ENCODE assay signal across 19 cellular contexts in the genomic region with DNA sequence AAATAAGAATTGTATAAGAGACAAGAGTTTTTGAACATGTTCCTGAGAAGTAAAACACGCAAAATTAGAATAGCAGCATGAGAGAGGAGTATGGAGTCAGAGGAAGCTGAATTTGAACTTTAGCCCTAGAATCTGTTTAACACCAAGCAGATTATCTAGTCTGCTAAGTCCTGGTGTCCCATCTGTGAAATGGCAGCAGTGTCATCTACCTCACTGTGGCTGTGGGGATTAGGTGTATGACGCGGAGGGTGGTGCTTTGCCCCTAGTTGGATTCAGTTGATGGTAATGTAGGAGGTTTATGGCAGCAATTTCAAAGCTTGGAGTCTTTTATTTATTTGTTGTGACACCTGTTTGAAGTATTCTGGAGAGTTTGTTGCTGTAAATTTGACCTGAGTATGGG.
"Had no signal": no experiment of that assay in that cellular context is flagged by ENCODE, and none has a peak within 500 bp of the region (broad histone marks: within the 10 kb centered on the region; RNA-seq: fewer than 3 reads in every experiment).

No MANE protein-coding gene starts in this region.

- H3K4me1 ChIP-seq: breast epithelium had no signal

- H3K9me3 ChIP-seq: breast epithelium, gastroesophageal sphincter, upper lobe of left lung had no signal

- H3K27me3 Mint-ChIP-seq: dendritic cell treated with granulocyte-macrophage colony-stimulating factor and Interleukin-4, amounts not matched to agents 40 ng/mL and 50 ng/mL, for 4 days had no signal

- DNase-seq: activated CD4-positive, alpha-beta T cell treated with anti-CD3 and anti-CD28 coated beads, Interleukin-2, amount 50 U/mL, for 1 hour; activated CD8-positive, alpha-beta memory T cell treated with anti-CD3 and anti-CD28 coated beads for 24 hours; activated naive CD4-positive, alpha-beta T cell; anterior cingulate cortex; erythroblast; islet precursor cell; mammary epithelial cell; naive thymus-derived CD4-positive, alpha-beta T cell; nucleus accumbens; right cardiac atrium; small intestine; stimulated activated naive CD8-positive, alpha-beta T cell treated with anti-CD3 and anti-CD28 coated beads, Interleukin-15, amount 100 ng/mL, for 72 hours; T-helper 2 cell; upper lobe of left lung had no signal

- H3K9me3 Mint-ChIP-seq: dendritic cell treated with granulocyte-macrophage colony-stimulating factor and Interleukin-4, amounts not matched to agents 40 ng/mL and 50 ng/mL, for 4 days; stimulated activated naive CD8-positive, alpha-beta T cell treated with anti-CD3 and anti-CD28 coated beads, Interleukin-15, amount 100 ng/mL, for 72 hours had no signal

- H3K27me3 ChIP-seq: breast epithelium, gastroesophageal sphincter, upper lobe of left lung had no signal

- H3K27ac ChIP-seq: breast epithelium, gastroesophageal sphincter had no signal

- ATAC-seq: activated CD4-positive, CD25-positive, alpha-beta regulatory T cell treated with anti-CD3 and anti-CD28 coated beads, Interleukin-2, amount 50 U/mL, for 24 hours; gastroesophageal sphincter; left lobe of liver; naive thymus-derived CD4-positive, alpha-beta T cell; stimulated activated naive CD8-positive, alpha-beta T cell treated with anti-CD3 and anti-CD28 coated beads, Interleukin-15, amount 100 ng/mL, for 72 hours had no signal

- H3K4me3 ChIP-seq: breast epithelium, gastroesophageal sphincter, upper lobe of left lung had no signal

- H3K4me1 Mint-ChIP-seq: stimulated activated naive CD8-positive, alpha-beta T cell treated with anti-CD3 and anti-CD28 coated beads, Interleukin-15, amount 100 ng/mL, for 72 hours had no signal

- H3K36me3 ChIP-seq: breast epithelium had no signal

- H3K4me3 Mint-ChIP-seq: dendritic cell treated with granulocyte-macrophage colony-stimulating factor and Interleukin-4, amounts not matched to agents 40 ng/mL and 50 ng/mL, for 4 days; naive thymus-derived CD4-positive, alpha-beta T cell; stimulated activated naive CD8-positive, alpha-beta T cell treated with anti-CD3 and anti-CD28 coated beads, Interleukin-15, amount 100 ng/mL, for 72 hours had no signal

- H3K27ac Mint-ChIP-seq: dendritic cell treated with granulocyte-macrophage colony-stimulating factor and Interleukin-4, amounts not matched to agents 40 ng/mL and 50 ng/mL, for 4 days had no signal
